24 cellular contexts compared by ENCODE assay signal in genomic region chr2:176206677-176207076, GRCh38. TPM values are rescaled to one million over a fixed set of nuclear protein-coding genes. Genes with fewer than 3 reads are reported as not detected.
DNase-seq lines count a peak whose midpoint lies in the region; ATAC-seq and TF ChIP-seq lines count a peak whose summit lies in the region.
"Had no signal": no experiment of that assay in that cellular context is flagged by ENCODE, and none has a peak within 500 bp of the region (broad histone marks: within the 10 kb centered on the region; RNA-seq: fewer than 3 reads in every experiment).

No MANE protein-coding gene starts in this region.

- H3K36me3 ChIP-seq in BJ (ENCODE audit: control insufficient read depth, insufficient read depth, low read length): no peaks in the 10 kb centered on the region
- no peaks in the 10 kb centered on the region for H3K36me3 ChIP-seq in SK-N-SH (replicated peaks in 1 of 2; ENCODE audit: control insufficient read depth in 1 of 2, insufficient read depth in 2 of 2, low read length in 1 of 2)
- H3K36me3 ChIP-seq in sigmoid colon: no peaks in the 10 kb centered on the region
- H3K36me3 ChIP-seq: BLaER1 treated with 17β-estradiol and CSF1 and Interleukin-3, amounts not matched to agents 10 nM and 100 nM; Peyer's patch; SJCRH30 had no signal

- no peaks in the 10 kb centered on the region for H3K4me1 Mint-ChIP-seq in progenitor cell of endocrine pancreas (ENCODE audit: low read depth)
- H3K4me1 Mint-ChIP-seq: CD4-positive, alpha-beta memory T cell had no signal

- WGBS in SK-N-SH (ENCODE audit: low lambda C conversion rate): 30% methylated on average over 2 of the region's 2 CpGs
- 66 to 70% methylated on average over 2 of the region's 2 CpGs for WGBS in sigmoid colon, 2 donors

- no peak for TF ChIP-seq POLR2A in sigmoid colon (IDR thresholded peaks at IDR 0.05)

- H3K4me3 Mint-ChIP-seq in progenitor cell of endocrine pancreas (ENCODE audit: low read depth): no peak overlapping the region
- H3K4me3 Mint-ChIP-seq: CD4-positive, alpha-beta memory T cell; T-helper 1 cell treated with Interleukin-12 subunit alpha and Interleukin-12 subunit beta and Interleukin-4 antibody, amounts not matched to agents 30 μg/mL and 1 μg/mL, for 36 hours had no signal

- H3K9me2 ChIP-seq in SK-N-SH: no peaks in the 10 kb centered on the region

- DNase-seq in BJ (ENCODE audit: low read depth) (peak; percentile 4), HCEC 1CT (peak; percentile 68), SK-N-SH (no peak), fibroblast of villous mesenchyme (ENCODE audit: low read depth) (peak; percentile 42), progenitor cell of endocrine pancreas (ENCODE audit: low spot score, unreplicated experiment) (no peak), sigmoid colon (no peak)
- DNase-seq in activated naive CD4-positive, alpha-beta T cell treated with anti-CD3 and anti-CD28 coated beads, Interleukin-2, amount 50 U/mL, for 72 hours (ENCODE audit: low spot score in 2 of 2): no peak
- DNase-seq: Caco-2; CD4-positive, alpha-beta memory T cell; GF-D8; H7; KBM-7; NCI-H1092; NCI-H1436; NCI-H187 treated with DMSO at 0.1 percent for 48 hours; NCI-H2107; NCI-H446 treated with DMSO at 0.1 percent for 48 hours; NCI-H748 treated with DMSO at 0.1 percent for 48 hours; Peyer's patch; SJCRH30 had no signal

- no peak overlapping the region for H2AFZ ChIP-seq in SK-N-SH (ENCODE audit: low read depth)

- no peak overlapping the region for H3K4me3 ChIP-seq in BJ (ENCODE audit: low read depth, low read length)
- no peak overlapping the region for H3K4me3 ChIP-seq in SK-N-SH (ENCODE audit: low read depth in 2 of 2, low read length in 1 of 2)
- H3K4me3 ChIP-seq in fibroblast of villous mesenchyme (ENCODE audit: low read depth, low read length): no peak overlapping the region
- H3K4me3 ChIP-seq in sigmoid colon: no peak overlapping the region
- H3K4me3 ChIP-seq: A549; BLaER1 treated with 17β-estradiol and CSF1 and Interleukin-3, amounts not matched to agents 10 nM and 100 nM; Peyer's patch; SJCRH30 had no signal

- no peak overlapping the region for H3K27ac Mint-ChIP-seq in progenitor cell of endocrine pancreas
- H3K27ac Mint-ChIP-seq in activated naive CD4-positive, alpha-beta T cell treated with anti-CD3 and anti-CD28 coated beads, Interleukin-2, amount 50 U/mL, for 72 hours: no peak overlapping the region
- H3K27ac Mint-ChIP-seq: CD4-positive, alpha-beta memory T cell; T-helper 1 cell treated with Interleukin-12 subunit alpha and Interleukin-12 subunit beta and Interleukin-4 antibody, amounts not matched to agents 30 μg/mL and 1 μg/mL, for 36 hours had no signal

- no peak overlapping the region for H3K27ac ChIP-seq in SK-N-SH (ENCODE audit: low read depth in 2 of 2, low read length in 1 of 2)
- no peak overlapping the region for H3K27ac ChIP-seq in sigmoid colon
- H3K27ac ChIP-seq: A549; BLaER1 treated with 17β-estradiol and CSF1 and Interleukin-3, amounts not matched to agents 10 nM and 100 nM; Peyer's patch; SJCRH30 had no signal

- no peaks in the 10 kb centered on the region for H3K9me3 Mint-ChIP-seq in progenitor cell of endocrine pancreas (ENCODE audit: low read depth)
- H3K9me3 Mint-ChIP-seq in activated naive CD4-positive, alpha-beta T cell treated with anti-CD3 and anti-CD28 coated beads, Interleukin-2, amount 50 U/mL, for 72 hours: no peaks in the 10 kb centered on the region
- H3K9me3 Mint-ChIP-seq: T-helper 1 cell treated with Interleukin-12 subunit alpha and Interleukin-12 subunit beta and Interleukin-4 antibody, amounts not matched to agents 30 μg/mL and 1 μg/mL, for 36 hours had no signal

- no peak for ATAC-seq in activated naive CD4-positive, alpha-beta T cell treated with anti-CD3 and anti-CD28 coated beads, Interleukin-2, amount 50 U/mL, for 72 hours
- ATAC-seq: A549 had no signal

- no peak for TF ChIP-seq EP300 in SK-N-SH (IDR thresholded peaks at IDR 0.05; ENCODE audit: borderline replicate concordance in 1 of 2, low read depth in 1 of 2, low read length in 1 of 2)
- no peak for TF ChIP-seq EP300 in sigmoid colon (IDR thresholded peaks at IDR 0.05)

- H3F3A ChIP-seq in SK-N-SH (replicated peaks; ENCODE audit: insufficient read depth): no peaks in the 10 kb centered on the region

- TF ChIP-seq CTCF in BJ (IDR thresholded peaks at IDR 0.05; ENCODE audit: insufficient read depth, low read depth, low read length) (no peak), SK-N-SH (IDR thresholded peaks at IDR 0.05) (no peak), fibroblast of villous mesenchyme (IDR thresholded peaks at IDR 0.05; ENCODE audit: insufficient read depth, low read depth, low read length) (no peak), progenitor cell of endocrine pancreas (IDR thresholded peaks at IDR 0.05; ENCODE audit: unreplicated experiment) (no peak), sigmoid colon (IDR thresholded peaks at IDR 0.05) (no peak)

- POLR2A ChIA-PET in BJ (lab: Charles Lee): no interaction called here
- POLR2A ChIA-PET in SK-N-SH (lab: Yijun Ruan, JAX): no interaction called here

- no peaks in the 10 kb centered on the region for H3K9me3 ChIP-seq in SK-N-SH
- no peaks in the 10 kb centered on the region for H3K9me3 ChIP-seq in sigmoid colon
- H3K9me3 ChIP-seq: A549; BLaER1 treated with 17β-estradiol and CSF1 and Interleukin-3, amounts not matched to agents 10 nM and 100 nM; Peyer's patch; SJCRH30 had no signal

- H4K20me1 ChIP-seq in SK-N-SH (ENCODE audit: insufficient read depth): no peaks in the 10 kb centered on the region
- H4K20me1 ChIP-seq: BLaER1 treated with 17β-estradiol and CSF1 and Interleukin-3, amounts not matched to agents 10 nM and 100 nM had no signal

- no peak overlapping the region for H3K9ac ChIP-seq in SK-N-SH
- H3K9ac ChIP-seq: BLaER1 treated with 17β-estradiol and CSF1 and Interleukin-3, amounts not matched to agents 10 nM and 100 nM had no signal

- H3K4me1 ChIP-seq in SK-N-SH (ENCODE audit: control insufficient read depth in 1 of 2, insufficient read depth in 2 of 2, low read depth in 1 of 2, low read length in 1 of 2) (no peaks in the 10 kb centered on the region), sigmoid colon (no peaks in the 10 kb centered on the region)
- H3K4me1 ChIP-seq: A549; BLaER1 treated with 17β-estradiol and CSF1 and Interleukin-3, amounts not matched to agents 10 nM and 100 nM; Caco-2; Peyer's patch; SJCRH30 had no signal

- no peak overlapping the region for H3K4me2 ChIP-seq in SK-N-SH
- H3K4me2 ChIP-seq: A549; BLaER1 treated with 17β-estradiol and CSF1 and Interleukin-3, amounts not matched to agents 10 nM and 100 nM had no signal

- no peak for TF ChIP-seq RAD21 in SK-N-SH (IDR thresholded peaks at IDR 0.05; ENCODE audit: low read length)

- H3K27me3 Mint-ChIP-seq in progenitor cell of endocrine pancreas: peaks cover 21% of the 10 kb centered on the region

- intact Hi-C loops in sigmoid colon (cut with DNase I): no loop called here

- CTCF ChIA-PET in BJ (lab: Yijun Ruan, JAX) (no interaction called here), SK-N-SH (lab: Yijun Ruan, JAX) (no interaction called here)

- no peaks in the 10 kb centered on the region for H3K36me3 Mint-ChIP-seq in progenitor cell of endocrine pancreas (ENCODE audit: insufficient read depth)
- H3K36me3 Mint-ChIP-seq in activated naive CD4-positive, alpha-beta T cell treated with anti-CD3 and anti-CD28 coated beads, Interleukin-2, amount 50 U/mL, for 72 hours: no peaks in the 10 kb centered on the region
- H3K36me3 Mint-ChIP-seq: CD4-positive, alpha-beta memory T cell had no signal

- H3K27me3 ChIP-seq in BJ (ENCODE audit: control insufficient read depth, insufficient read depth, low read length) (no peaks in the 10 kb centered on the region), SK-N-SH (ENCODE audit: insufficient read depth) (no peaks in the 10 kb centered on the region; the same call in 1 of the 2 replicates), sigmoid colon (no peaks in the 10 kb centered on the region)
- H3K27me3 ChIP-seq: BLaER1 treated with 17β-estradiol and CSF1 and Interleukin-3, amounts not matched to agents 10 nM and 100 nM; Peyer's patch; SJCRH30 had no signal

- no peaks in the 10 kb centered on the region for H3K79me2 ChIP-seq in SK-N-SH (ENCODE audit: insufficient read depth)

TF ChIP-seq in SK-N-SH, 30 proteins besides CTCF, POLR2A, EP300 and RAD21 (continues in another document):
- TF ChIP-seq JUND (IDR thresholded peaks at IDR 0.05) (no peak), TCF12 (IDR thresholded peaks at IDR 0.05) (peak; percentile 52)

RNA-seq across cellular contexts. Expression of gene HOXD1, which starts 18.2 kb away (rescaled TPM):
- polyA plus RNA-seq in BJ (2011; rRNA removed) (not detected in 2 replicates), SK-N-SH (2012; rRNA removed) (not detected in 2 replicates), sigmoid colon (1 to 10 TPM; 3.1 to 4.2 (median 3.6) TPM)
- not detected in 2 replicates for polyA minus RNA-seq in BJ (2011; rRNA and poly(A)+ RNA removed)
- polyA plus RNA-seq in SK-N-SH (2012; cell fraction: cytosol; rRNA removed): 0.03 TPM in 1 of 2 replicates, not detected in the other
- 0.02 and 0.12 TPM in 2 replicates for polyA plus RNA-seq in SK-N-SH (2012; cell fraction: nucleus; rRNA removed)
- total RNA-seq in fibroblast of villous mesenchyme (under 0.01 and 0.32 TPM in 2 replicates), progenitor cell of endocrine pancreas (0.16 TPM in 1 of 2 replicates, not detected in the other), sigmoid colon (under 1 TPM in 3 of 4 donors, not detected in 1; 0.16 to 0.71 (median 0.41) TPM)
- total RNA-seq in activated naive CD4-positive, alpha-beta T cell treated with anti-CD3 and anti-CD28 coated beads, Interleukin-2, amount 50 U/mL, for 72 hours: not detected
- total RNA-seq: Caco-2; CD4-positive, alpha-beta memory T cell; H7; HT1080 had no signal
- polyA plus RNA-seq: CD4-positive, alpha-beta memory T cell had no signal

RNA-seq across cellular contexts. Expression of gene HOXD3, which starts 49.6 kb away (rescaled TPM):
- polyA plus RNA-seq in BJ (2011; rRNA removed) (0.07 TPM in 1 of 2 replicates, not detected in the other), SK-N-SH (2012; rRNA removed) (0.80 and 0.81 TPM in 2 replicates), sigmoid colon (1 to 10 TPM in 1 of 3 donors, under 1 TPM in 2; 0.60 to 1.4 (median 0.92) TPM)
- 0.21 TPM in 1 of 2 replicates, not detected in the other for polyA minus RNA-seq in BJ (2011; rRNA and poly(A)+ RNA removed)
- 0.62 and 0.88 TPM in 2 replicates for polyA plus RNA-seq in SK-N-SH (2012; cell fraction: cytosol; rRNA removed)
- 1.4 and 3.9 TPM in 2 replicates for polyA plus RNA-seq in SK-N-SH (2012; cell fraction: nucleus; rRNA removed)
- total RNA-seq in fibroblast of villous mesenchyme (14.5 and 21.6 TPM in 2 replicates), progenitor cell of endocrine pancreas (not detected in 2 replicates), sigmoid colon (1 to 10 TPM in 3 of 4 donors, under 1 TPM in 1; 0.68 to 4.6 (median 4.1) TPM)
- total RNA-seq in activated naive CD4-positive, alpha-beta T cell treated with anti-CD3 and anti-CD28 coated beads, Interleukin-2, amount 50 U/mL, for 72 hours: not detected
- total RNA-seq: CD4-positive, alpha-beta memory T cell; H7; HT1080; SJCRH30 had no signal
- polyA plus RNA-seq: CD4-positive, alpha-beta memory T cell had no signal

RNA-seq across cellular contexts. Expression of gene HOXD4, which starts 55.3 kb away (rescaled TPM):
- polyA plus RNA-seq in BJ (2011; rRNA removed): 0.12 and 0.28 TPM in 2 replicates
- polyA minus RNA-seq in BJ (2011; rRNA and poly(A)+ RNA removed): not detected in 2 replicates
- polyA plus RNA-seq in SK-N-SH (2012; rRNA removed): 1.0 and 1.6 TPM in 2 replicates
- polyA plus RNA-seq in SK-N-SH (2012; cell fraction: cytosol; rRNA removed): 0.24 and 0.43 TPM in 2 replicates
- 11.1 and 13.3 TPM in 2 replicates for polyA plus RNA-seq in SK-N-SH (2012; cell fraction: nucleus; rRNA removed)
- 5.5 and 7.8 TPM in 2 replicates for total RNA-seq in fibroblast of villous mesenchyme
- not detected in 2 replicates for total RNA-seq in progenitor cell of endocrine pancreas
- not detected for total RNA-seq in activated naive CD4-positive, alpha-beta T cell treated with anti-CD3 and anti-CD28 coated beads, Interleukin-2, amount 50 U/mL, for 72 hours
- total RNA-seq in sigmoid colon: 1 to 10 TPM; 3.4 to 8.0 (median 4.8) TPM
- 1 to 10 TPM in 1 of 3 donors, under 1 TPM in 1, not detected in 1; 0.60 to 3.1 TPM for polyA plus RNA-seq in sigmoid colon
- total RNA-seq: CD4-positive, alpha-beta memory T cell; H7; HT1080; SJCRH30 had no signal
- polyA plus RNA-seq: CD4-positive, alpha-beta memory T cell had no signal

Comparison
In these comparisons a context has a peak if more than half of its experiments do, and no peak if none do; other contexts are left out.
1. DNase-seq: peak in BJ (single experiment), HCEC 1CT (single experiment) and fibroblast of villous mesenchyme (single experiment); none in SK-N-SH (single experiment), progenitor cell of endocrine pancreas (single experiment), activated naive CD4-positive, alpha-beta T cell treated with anti-CD3 and anti-CD28 coated beads, Interleukin-2, amount 50 U/mL, for 72 hours (0 of 2) and sigmoid colon (single experiment).